ENCODE assay signal across 8 cellular contexts in the genomic region with DNA sequence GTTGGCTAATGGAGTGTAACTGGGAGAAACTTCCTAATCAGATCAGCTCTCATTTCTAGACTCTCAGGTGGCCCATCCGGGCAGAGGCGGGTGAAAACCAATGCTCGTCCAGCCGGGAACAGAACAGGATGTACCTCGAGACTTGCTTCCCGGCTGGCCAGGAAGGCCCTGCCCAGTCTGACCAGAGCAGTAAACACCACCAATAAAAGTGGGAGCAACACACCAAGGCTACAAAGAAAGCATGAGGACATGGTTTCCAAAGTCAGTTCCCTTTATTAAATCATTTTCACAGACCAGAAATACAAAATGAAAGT. TPM values are rescaled to one million over a fixed set of nuclear protein-coding genes. Genes with fewer than 3 reads are reported as not detected.
DNase-seq lines count a peak whose midpoint lies in the region; ATAC-seq and TF ChIP-seq lines count a peak whose summit lies in the region.

No MANE protein-coding gene starts in this region.

- H3K36me3 ChIP-seq in ES-I3 (ENCODE audit: insufficient read depth, low read length): peaks cover 27% of the 10 kb centered on the region
- peaks cover 47% of the 10 kb centered on the region; the same call in 1 of the 2 replicates for H3K36me3 ChIP-seq in Loucy (ENCODE audit: insufficient read depth, low read length)
- peaks cover 5% of the 10 kb centered on the region for H3K36me3 ChIP-seq in mucosa of descending colon (ENCODE audit: low read depth)

- ATAC-seq in mucosa of descending colon (peak; percentile 62), HG03159 (IDR thresholded peaks at IDR 0.05; ENCODE audit: unreplicated experiment) (no peak), HG02885 (IDR thresholded peaks at IDR 0.05; ENCODE audit: poor library complexity, unreplicated experiment) (no peak)

- H3K9ac ChIP-seq in ES-I3 (ENCODE audit: low read depth, low read length) (peak overlapping the region; percentile 84), Loucy (ENCODE audit: low read depth, low read length, poor library complexity, severe bottlenecking) (peak overlapping the region; percentile 84)

- H3K79me2 ChIP-seq in Loucy (ENCODE audit: insufficient read depth, low read length): peaks cover 13% of the 10 kb centered on the region; the same call in 1 of the 2 replicates

- TF ChIP-seq CTCF in Loucy (conservative IDR thresholded peaks at IDR 0.05; ENCODE audit: low read length) (no peak), mucosa of descending colon (IDR thresholded peaks at IDR 0.05) (no peak)

- H3K27ac ChIP-seq in cingulate gyrus (ENCODE audit: low read depth, low read length): peak overlapping the region; percentile 90

- peak overlapping the region; percentile 79 for H3K4me3 ChIP-seq in Loucy (ENCODE audit: low read length, poor library complexity, severe bottlenecking)
- H3K4me3 ChIP-seq in mucosa of descending colon: no peak overlapping the region

- H3K4me2 ChIP-seq in Loucy (ENCODE audit: low read depth, low read length, poor library complexity, severe bottlenecking): peak overlapping the region; percentile 88

- H3K9me3 ChIP-seq in ES-I3 (ENCODE audit: control insufficient read depth, insufficient read depth, low read length): no peaks in the 10 kb centered on the region
- H3K9me3 ChIP-seq in Loucy (ENCODE audit: insufficient read depth, low read depth, low read length): no peaks in the 10 kb centered on the region
- no peaks in the 10 kb centered on the region for H3K9me3 ChIP-seq in mucosa of descending colon

- H2AFZ ChIP-seq in Loucy (ENCODE audit: low read length): no peak overlapping the region

- intact Hi-C loops in mucosa of descending colon (cut with DNase I, micrococcal nuclease): no loop called here

- no peaks in the 10 kb centered on the region for H3F3A ChIP-seq in Loucy (ENCODE audit: low read depth)

- no peaks in the 10 kb centered on the region for H3K27me3 ChIP-seq in Loucy (ENCODE audit: insufficient read depth, low read length, poor library complexity, severe bottlenecking)

- DNase-seq in mucosa of descending colon: peak; percentile 78 to 85 (median 80)
- no peak for DNase-seq in HuH-7.5 (ENCODE audit: low spot score)
- DNase-seq in glomerular visceral epithelial cell (ENCODE audit: extremely low spot score): no peak

- H3K9me2 ChIP-seq in Loucy (replicated peaks; ENCODE audit: low read depth, low read length): no peaks in the 10 kb centered on the region

- H3K4me1 ChIP-seq in ES-I3 (ENCODE audit: insufficient read depth, low read length) (peaks cover 26% of the 10 kb centered on the region), Loucy (ENCODE audit: insufficient read depth, low read length, poor library complexity, severe bottlenecking) (peaks cover 33% of the 10 kb centered on the region), mucosa of descending colon (ENCODE audit: low read depth) (peaks cover 42% of the 10 kb centered on the region)

- H4K20me1 ChIP-seq in Loucy (ENCODE audit: insufficient read depth, low read length, poor library complexity, severe bottlenecking): peaks cover 5% of the 10 kb centered on the region

RNA-seq across cellular contexts. Expression of gene TNKS1BP1, which starts 0.9 kb away (rescaled TPM):
- total RNA-seq in mucosa of descending colon: 100 to 1,000 TPM in 1 of 3 donors, 10 to 100 TPM in 2; 90.0 to 149 (median 94.3) TPM

RNA-seq across cellular contexts. Expression of gene SSRP1, which starts 10.0 kb away (rescaled TPM):
- total RNA-seq in mucosa of descending colon: 10 to 100 TPM; 59.5 to 79.3 (median 65.8) TPM

RNA-seq across cellular contexts. Expression of gene P2RX3, which starts 12.5 kb away (rescaled TPM):
- not detected for total RNA-seq in mucosa of descending colon

RNA-seq across cellular contexts. Expression of gene PRG3, which starts 55.3 kb away (rescaled TPM):
- total RNA-seq in mucosa of descending colon: not detected

Comparison
In these comparisons a context has a peak if more than half of its experiments do, and no peak if none do; other contexts are left out.
1. DNase-seq: peak in mucosa of descending colon (3 of 3); none in HuH-7.5 (single experiment) and glomerular visceral epithelial cell (single experiment).